In genomic region chr11:13276454-13276851, GRCh38 we compare ENCODE assay signal across 8 cellular contexts. TPM values are rescaled to one million over a fixed set of nuclear protein-coding genes. Genes with fewer than 3 reads are reported as not detected.
DNase-seq lines count a peak whose midpoint lies in the region; ATAC-seq and TF ChIP-seq lines count a peak whose summit lies in the region.

No MANE protein-coding gene starts in this region.

- TF ChIP-seq POLR2A in ovary (IDR thresholded peaks at IDR 0.05) = no peak

- peak overlapping the region; percentile 98 for H3K4me3 ChIP-seq in CD8-positive, alpha-beta T cell (ENCODE audit: low read depth, low read length)
- H3K4me3 ChIP-seq in SJSA1 (peak overlapping the region; percentile 96), epithelial cell of proximal tubule (ENCODE audit: low read depth, low read length) (peak overlapping the region; percentile 79), ovary (peak overlapping the region; percentile 93)

- H3K9me3 ChIP-seq in CD8-positive, alpha-beta T cell (ENCODE audit: low read length) = no peaks in the 10 kb centered on the region
- H3K9me3 ChIP-seq in SJSA1 (replicated peaks) (no peaks in the 10 kb centered on the region; the same call in 1 of the 2 replicates), ovary (no peaks in the 10 kb centered on the region)

- H3K4me3 Mint-ChIP-seq in CD8-positive, alpha-beta T cell = peak overlapping the region; percentile 96

- peaks cover 31% of the 10 kb centered on the region for H3K4me1 ChIP-seq in CD8-positive, alpha-beta T cell (ENCODE audit: insufficient read depth, low read length)
- H3K4me1 ChIP-seq in SJSA1 (replicated peaks) = peaks cover 20% of the 10 kb centered on the region
- H3K4me1 ChIP-seq in ovary (ENCODE audit: insufficient read depth) = peaks cover 2% of the 10 kb centered on the region

- peaks cover 35% of the 10 kb centered on the region for H3K4me1 Mint-ChIP-seq in CD8-positive, alpha-beta T cell (ENCODE audit: low read depth)

- DNase-seq in CD8-positive, alpha-beta T cell = no peak
- peak in 1 of 2 experiments; percentile 36 for DNase-seq in SJSA1 (ENCODE audit: low read depth in 1 of 2, low spot score in 2 of 2)
- DNase-seq in epithelial cell of proximal tubule (ENCODE audit: low read depth) = no peak
- no peak for DNase-seq in ovary
- no peak for DNase-seq in NCI-H1417 (lab: John Stamatoyannopoulos, UW)

- ATAC-seq in CD8-positive, alpha-beta T cell = no peak
- no peak for ATAC-seq in GM18873 (IDR thresholded peaks at IDR 0.05; ENCODE audit: low FRiP score, unreplicated experiment)
- no peak for ATAC-seq in GM21576 (IDR thresholded peaks at IDR 0.05; ENCODE audit: unreplicated experiment)
- ATAC-seq in GM19035 (IDR thresholded peaks at IDR 0.05; ENCODE audit: unreplicated experiment) = no peak

- H3K27ac Mint-ChIP-seq in CD8-positive, alpha-beta T cell = peak overlapping the region; percentile 92

- POLR2A ChIA-PET in CD8-positive, alpha-beta T cell (lab: Charles Lee) = interaction anchor here (1.5 kb wide), 1 partner anchor 58 kb away, joined by 4 read pairs; no protein-coding TSS in a partner anchor

- no peaks in the 10 kb centered on the region for H3K27me3 ChIP-seq in CD8-positive, alpha-beta T cell (ENCODE audit: insufficient read depth, low read length)
- H3K27me3 ChIP-seq in SJSA1 (replicated peaks) (peaks cover 45% of the 10 kb centered on the region), ovary (no peaks in the 10 kb centered on the region)

- intact Hi-C loops in CD8-positive, alpha-beta T cell (cut with DNase I, micrococcal nuclease) = loop anchor here (1.0 to 10.0 kb wide), 7 partner anchors 46 to 1434 kb away; partner anchors contain the start of genes USP47 (in 2 of the 2), BTBD10 (in 1 of the 2) and FAR1 (in 1 of the 2)
- intact Hi-C loops in ovary (cut with DNase I) = loop anchor here in 1 of 4 donors (10.0 kb wide), 1 partner anchor 68 kb away; no protein-coding TSS in a partner anchor

- no peak for TF ChIP-seq CTCF in CD8-positive, alpha-beta T cell (IDR thresholded peaks at IDR 0.05)
- TF ChIP-seq CTCF in epithelial cell of proximal tubule (conservative IDR thresholded peaks at IDR 0.05; ENCODE audit: low read depth, low read length) (no peak), ovary (IDR thresholded peaks at IDR 0.05) (no peak)

- no peaks in the 10 kb centered on the region for H3K27me3 Mint-ChIP-seq in CD8-positive, alpha-beta T cell (ENCODE audit: low read depth)

- CTCF ChIA-PET in CD8-positive, alpha-beta T cell (lab: Charles Lee) = interaction anchor here (0.7 to 1.2 kb wide), 2 partner anchors 68 to 1035 kb away, joined by 3 to 4 read pairs; no protein-coding TSS in a partner anchor

- TF ChIP-seq EP300 in ovary (IDR thresholded peaks at IDR 0.05) = no peak

- peak overlapping the region; percentile 56 for H3K27ac ChIP-seq in CD8-positive, alpha-beta T cell (ENCODE audit: low read depth, low read length)
- H3K27ac ChIP-seq in SJSA1 (no peak overlapping the region), ovary (peak overlapping the region in 1 of 2 donors; percentile 88)

- 4 to 7% (median 6%) methylated on average over 10 of the region's 10 CpGs for WGBS in ovary, 3 donors

- peaks cover 9% of the 10 kb centered on the region for H3K36me3 Mint-ChIP-seq in CD8-positive, alpha-beta T cell

- no peaks in the 10 kb centered on the region for H3K36me3 ChIP-seq in CD8-positive, alpha-beta T cell (ENCODE audit: insufficient read depth, low read length)
- peaks cover 8% of the 10 kb centered on the region for H3K36me3 ChIP-seq in SJSA1
- H3K36me3 ChIP-seq in ovary = no peaks in the 10 kb centered on the region

- H3K9me3 Mint-ChIP-seq in CD8-positive, alpha-beta T cell = no peaks in the 10 kb centered on the region

RNA-seq across cellular contexts. Expression of gene BMAL1, which starts 1.1 kb away (rescaled TPM):
- 100 to 1,000 TPM; 109 to 119 TPM for total RNA-seq in CD8-positive, alpha-beta T cell
- 14.3 and 28.2 TPM in 2 replicates for total RNA-seq in SJSA1 (2014; rRNA removed; shearing (Covaris generic))
- total RNA-seq in epithelial cell of proximal tubule (8.5 and 10.3 TPM in 2 replicates), ovary (10 to 100 TPM; 19.9 to 53.4 (median 31.8) TPM)
- 10 to 100 TPM; 17.7 to 19.2 TPM for polyA plus RNA-seq in ovary
